Comparison of ENCODE assay signal across 1 cellular context in the genomic region with DNA sequence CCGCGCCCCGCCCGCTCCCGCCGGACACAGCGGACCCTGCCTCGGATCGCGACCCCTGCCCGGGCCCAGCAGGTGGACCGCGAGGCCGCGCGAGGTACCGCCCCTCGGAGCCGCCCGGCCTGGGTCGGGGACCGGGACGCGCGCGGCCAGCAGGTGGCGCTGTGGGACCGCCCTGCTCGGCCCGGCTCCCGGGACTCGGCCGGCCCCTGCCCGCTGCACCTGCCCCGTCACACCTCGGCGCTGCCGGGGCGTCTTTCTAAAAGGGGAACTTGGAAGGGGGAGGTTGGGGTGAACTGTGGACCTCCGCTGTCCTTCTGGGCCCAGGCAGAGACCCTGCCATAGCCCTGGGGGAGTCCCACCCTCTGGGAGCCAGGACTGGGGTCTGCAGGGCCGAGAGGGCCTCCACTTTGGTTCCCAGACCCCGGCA.
TF ChIP-seq lines count a peak whose summit lies in the region.

No MANE protein-coding gene starts in this region.

TF ChIP-seq in GM12878, 131 proteins besides CTCF, POLR2A, EP300 and RAD21 (continued from another document):
- peak; percentile 83; the same call in 1 of the 2 replicates for TF ChIP-seq TCF12 (IDR thresholded peaks at IDR 0.05; ENCODE audit: low read depth, low read length)
- TF ChIP-seq PAX5 (IDR thresholded peaks at IDR 0.05; ENCODE audit: borderline replicate concordance, low read depth, low read length), result peak; percentile 79; the same call in 1 of the 2 replicates
- peak; percentile 72 for TF ChIP-seq SMC3 (IDR thresholded peaks at IDR 0.05; ENCODE audit: borderline replicate concordance, low read length)
- TF ChIP-seq IRF3 (IDR thresholded peaks at IDR 0.05), result 0 out of 2 replicates have a peak, but pooled peaks have one; percentile 7
- no peak for TF ChIP-seq ATF7 (IDR thresholded peaks at IDR 0.05; ENCODE audit: low read depth)
- TF ChIP-seq TCF3 (IDR thresholded peaks at IDR 0.05; ENCODE audit: borderline replicate concordance, insufficient read depth, low read depth, low read length), result peak; percentile 79
- TF ChIP-seq ZNF592 (IDR thresholded peaks at IDR 0.05), result peak; percentile 71; the same call in 1 of the 2 replicates
- TF ChIP-seq BRCA1 (IDR thresholded peaks at IDR 0.05; ENCODE audit: low read depth, low read length), result no peak
- no peak for TF ChIP-seq MLLT1 (IDR thresholded peaks at IDR 0.05)
- TF ChIP-seq SPI1 (IDR thresholded peaks at IDR 0.05; ENCODE audit: borderline replicate concordance, insufficient read depth, low read depth, low read length), result peak; percentile 47; the same call in 1 of the 2 replicates
- TF ChIP-seq CBX3 (IDR thresholded peaks at IDR 0.05; ENCODE audit: borderline replicate concordance, low read depth), result no peak
- peak; percentile 57 for TF ChIP-seq IKZF1 (conservative IDR thresholded peaks at IDR 0.05)
- peak; percentile 36 for TF ChIP-seq KLF5 (IDR thresholded peaks at IDR 0.05; ENCODE audit: partially characterized antibody)
- TF ChIP-seq DPF2 (IDR thresholded peaks at IDR 0.05), result peak; percentile 77; the same call in 1 of the 2 replicates
- TF ChIP-seq SRF (IDR thresholded peaks at IDR 0.05; ENCODE audit: low read depth in 2 of 2, low read length in 2 of 2), result no peak
- peak; percentile 73 for TF ChIP-seq BACH1 (IDR thresholded peaks at IDR 0.05; ENCODE audit: borderline replicate concordance)
- TF ChIP-seq SP1 (IDR thresholded peaks at IDR 0.05; ENCODE audit: low read depth, low read length), result peak; percentile 14
- peak; percentile 89; the same call in 1 of the 2 replicates for TF ChIP-seq RB1 (IDR thresholded peaks at IDR 0.05; ENCODE audit: borderline replicate concordance)
- peak; percentile 74 to 94; a peak in 3 of 4 replicates for TF ChIP-seq BHLHE40 (IDR thresholded peaks at IDR 0.05; ENCODE audit: borderline replicate concordance in 1 of 2, low read depth in 2 of 2, low read length in 1 of 2)
- TF ChIP-seq KDM1A (IDR thresholded peaks at IDR 0.05; ENCODE audit: borderline replicate concordance), result no peak
- no peak for TF ChIP-seq NFYA (IDR thresholded peaks at IDR 0.05; ENCODE audit: borderline replicate concordance, low read depth, low read length)
- peak; percentile 68 for TF ChIP-seq NR2F1 (conservative IDR thresholded peaks at IDR 0.05)
- TF ChIP-seq NKRF (conservative IDR thresholded peaks at IDR 0.05), result peak; percentile 65
- TF ChIP-seq RELA (IDR thresholded peaks at IDR 0.05; ENCODE audit: borderline replicate concordance, partially characterized antibody), result peak; percentile 44
- peak; percentile 30; the same call in 1 of the 2 replicates for TF ChIP-seq ZNF687 (IDR thresholded peaks at IDR 0.05)
